Comparison of ENCODE assay signal across 8 cellular contexts in genomic region chr9:85740821-85741111, GRCh38. TPM values are rescaled to one million over a fixed set of nuclear protein-coding genes. Genes with fewer than 3 reads are reported as not detected.
DNase-seq lines count a peak whose midpoint lies in the region; ATAC-seq and TF ChIP-seq lines count a peak whose summit lies in the region.

No MANE protein-coding gene starts in this region.

- no peaks in the 10 kb centered on the region for H3K27me3 ChIP-seq in WERI-Rb-1 (ENCODE audit: insufficient read depth, low read depth, severe bottlenecking)
- peaks cover 2% of the 10 kb centered on the region for H3K27me3 ChIP-seq in gastroesophageal sphincter
- H3K27me3 ChIP-seq in rectal smooth muscle tissue (ENCODE audit: control insufficient read depth, insufficient read depth, low read length): no peaks in the 10 kb centered on the region

- ATAC-seq in HG02943 (IDR thresholded peaks at IDR 0.05; ENCODE audit: low read depth, unreplicated experiment) (peak; percentile 10), gastroesophageal sphincter (no peak), HG03571 (IDR thresholded peaks at IDR 0.05; ENCODE audit: unreplicated experiment) (no peak), HG03520 (IDR thresholded peaks at IDR 0.05; ENCODE audit: unreplicated experiment) (no peak)

- H3K9ac ChIP-seq in rectal smooth muscle tissue (ENCODE audit: low read length): peak overlapping the region; percentile 63

- DNase-seq in WERI-Rb-1 (no peak), glomerular visceral epithelial cell (ENCODE audit: extremely low spot score) (no peak)

- TF ChIP-seq CTCF in C4-2B (conservative IDR thresholded peaks at IDR 0.05): no peak
- no peak for TF ChIP-seq CTCF in WERI-Rb-1 (IDR thresholded peaks at IDR 0.05; ENCODE audit: low read depth, low read length)
- no peak for TF ChIP-seq CTCF in gastroesophageal sphincter (IDR thresholded peaks at IDR 0.05)

- H3K4me1 ChIP-seq in gastroesophageal sphincter (peaks cover 0 to 24% (median 0%) of the 10 kb centered on the region in 3 donors), rectal smooth muscle tissue (ENCODE audit: control insufficient read depth, insufficient read depth, low read length) (peaks cover 4% of the 10 kb centered on the region)

- no peak for TF ChIP-seq EP300 in gastroesophageal sphincter (IDR thresholded peaks at IDR 0.05)

- no peaks in the 10 kb centered on the region for H3K36me3 ChIP-seq in WERI-Rb-1
- no peaks in the 10 kb centered on the region for H3K36me3 ChIP-seq in gastroesophageal sphincter
- H3K36me3 ChIP-seq in rectal smooth muscle tissue (ENCODE audit: control insufficient read depth, insufficient read depth, low read length): no peaks in the 10 kb centered on the region

- peak overlapping the region; percentile 70 for H3K27ac ChIP-seq in C4-2B
- H3K27ac ChIP-seq in WERI-Rb-1: peak overlapping the region; percentile 89
- H3K27ac ChIP-seq in gastroesophageal sphincter: peak overlapping the region; percentile 44 to 92 (median 90)
- H3K27ac ChIP-seq in rectal smooth muscle tissue (ENCODE audit: low read depth, low read length): peak overlapping the region; percentile 70

- H3K4me3 ChIP-seq in WERI-Rb-1 (ENCODE audit: low read depth, low read length): peak overlapping the region; percentile 75
- H3K4me3 ChIP-seq in gastroesophageal sphincter: peak overlapping the region; percentile 71 to 92
- H3K4me3 ChIP-seq in rectal smooth muscle tissue (ENCODE audit: low read length): peak overlapping the region; percentile 70

- H3K9me3 ChIP-seq in WERI-Rb-1 (ENCODE audit: severe bottlenecking): no peaks in the 10 kb centered on the region
- no peaks in the 10 kb centered on the region for H3K9me3 ChIP-seq in gastroesophageal sphincter

- 2 to 3% methylated on average over 8 to 9 of the region's 9 CpGs for WGBS in gastroesophageal sphincter (ENCODE audit: low coverage in 1 of 2), 2 donors

- TF ChIP-seq POLR2A in gastroesophageal sphincter (IDR thresholded peaks at IDR 0.05): no peak

RNA-seq across cellular contexts. Expression of gene AGTPBP1, which starts 1.0 kb away (rescaled TPM):
- 10 to 100 TPM; 15.3 to 29.7 (median 19.1) TPM for total RNA-seq in gastroesophageal sphincter
